Comparison of ENCODE assay signal across 8 cellular contexts in genomic region chr7:1159933-1160664, GRCh38. TPM values are rescaled to one million over a fixed set of nuclear protein-coding genes. Genes with fewer than 3 reads are reported as not detected.
A peak's percentile ranks its signal among the peaks of the same experiment; 100 is the strongest.
DNase-seq lines count a peak whose midpoint lies in the region; ATAC-seq and TF ChIP-seq lines count a peak whose summit lies in the region.

Gene ZFAND2A, minus strand, starts transcription at chr7:1160196. Its CDS starts 1,984 bp downstream, at chr7:1158212.

- TSS peak; percentile 38 for BruUV-seq in PC-3 (replicated peaks; lab: Mats Ljungman, UMichigan)

- no peaks in the 10 kb centered on the region for H3K27me3 ChIP-seq in PC-3 (ENCODE audit: low read length)

- intact Hi-C loops in PC-3 (cut with micrococcal nuclease), result no loop called here

- no peak for TF ChIP-seq CTCF in PC-3 (conservative IDR thresholded peaks at IDR 0.05; ENCODE audit: low read depth, low read length)

- CTCF ChIA-PET in PC-3 (lab: Charles Lee), result interaction anchor here (0.9 to 1.0 kb wide), 2 partner anchors 23 to 167 kb away, joined by 3 to 4 read pairs; no protein-coding TSS in a partner anchor

- H3K27ac ChIP-seq in PC-3 (ENCODE audit: low read length) (peak within 1 kb of the TSS; percentile 80), epithelial cell of prostate (peak within 1 kb of the TSS; percentile 70)

- H4K20me1 ChIP-seq in PC-3 (ENCODE audit: low read length), result 0 out of 2 replicates have a peak, but pooled peaks cover 3% of the 10 kb centered on the region

- no peaks in the 10 kb centered on the region for H3K9me2 ChIP-seq in PC-3 (replicated peaks; ENCODE audit: low read length)

- H3F3A ChIP-seq in PC-3 (ENCODE audit: low read length, unreplicated experiment), result peaks cover 5% of the 10 kb centered on the region

- POLR2A ChIA-PET in PC-3 (lab: Charles Lee; ENCODE audit: unreplicated experiment), result interaction anchor here (0.6 kb wide), 2 partner anchors 36 to 373 kb away, joined by 3 to 6 read pairs; no protein-coding TSS in a partner anchor

- H3K79me2 ChIP-seq in PC-3 (ENCODE audit: low read length), result peaks cover 45% of the 10 kb centered on the region

- H3K4me2 ChIP-seq in PC-3 (ENCODE audit: low read length), result peak within 1 kb of the TSS; percentile 89

- H3K36me3 ChIP-seq in PC-3 (ENCODE audit: low read depth, low read length), result peaks cover 9% of the 10 kb centered on the region

- H3K4me3 ChIP-seq in Jurkat, Clone E6-1 (ENCODE audit: low read length), result peak within 1 kb of the TSS; percentile 98
- peak within 1 kb of the TSS; percentile 88 for H3K4me3 ChIP-seq in PC-3 (ENCODE audit: low read length)

- H3K4me1 ChIP-seq in PC-3 (ENCODE audit: insufficient read depth, low read length), result peaks cover 28% of the 10 kb centered on the region

- no peaks in the 10 kb centered on the region for H3K9me3 ChIP-seq in PC-3 (ENCODE audit: low read length)

- ATAC-seq in GM21619 (IDR thresholded peaks at IDR 0.05; ENCODE audit: unreplicated experiment) (peak; percentile 93), PC-3 (peak; percentile 77)

- DNase-seq in DMS153 treated with DMSO at 0.1 percent for 48 hours (lab: John Stamatoyannopoulos, UW; ENCODE audit: unreplicated experiment), result peak; percentile 96
- peak; percentile 90 for DNase-seq in Jurkat, Clone E6-1 (ENCODE audit: low read depth, low spot score)
- DNase-seq in PC-3, result peak; percentile 96
- peak; percentile 100 for DNase-seq in activated T-cell treated with anti-CD3 and anti-CD28 coated beads for 48 hours (ENCODE audit: low read depth)
- peak; percentile 85 for DNase-seq in epithelial cell of prostate (ENCODE audit: low read depth, low spot score)
- peak; percentile 99 for DNase-seq in mucosa of gallbladder (ENCODE audit: low spot score)
- peak; percentile 100 for DNase-seq in stimulated activated CD8-positive, alpha-beta memory T cell treated with anti-CD3 and anti-CD28 coated beads, Interleukin-4, amount 100 ng/mL, for 24 hours (ENCODE audit: low read depth)

- H3K9ac ChIP-seq in PC-3 (ENCODE audit: low read length), result peak within 1 kb of the TSS; percentile 100

- peak within 1 kb of the TSS; percentile 59 for H2AFZ ChIP-seq in PC-3 (ENCODE audit: low read length)

RNA-seq across cellular contexts. Expression of gene ZFAND2A, which starts in this region (rescaled TPM):
- 47.6 TPM for polyA plus RNA-seq in Jurkat, Clone E6-1 (2012; ENCODE audit: insufficient read depth, insufficient read length)
- 11.7 and 28.4 TPM in 2 replicates for total RNA-seq in PC-3 (2014; rRNA removed)
- 19.2 TPM for total RNA-seq in mucosa of gallbladder

Comparison
In these comparisons a context has a peak if more than half of its experiments do, and no peak if none do; other contexts are left out.
1. Peak in every context shown above with its lines: DNase-seq, ATAC-seq, H3K4me3 ChIP-seq and H3K27ac ChIP-seq.